12 cellular contexts compared by ENCODE assay signal in the genomic region with DNA sequence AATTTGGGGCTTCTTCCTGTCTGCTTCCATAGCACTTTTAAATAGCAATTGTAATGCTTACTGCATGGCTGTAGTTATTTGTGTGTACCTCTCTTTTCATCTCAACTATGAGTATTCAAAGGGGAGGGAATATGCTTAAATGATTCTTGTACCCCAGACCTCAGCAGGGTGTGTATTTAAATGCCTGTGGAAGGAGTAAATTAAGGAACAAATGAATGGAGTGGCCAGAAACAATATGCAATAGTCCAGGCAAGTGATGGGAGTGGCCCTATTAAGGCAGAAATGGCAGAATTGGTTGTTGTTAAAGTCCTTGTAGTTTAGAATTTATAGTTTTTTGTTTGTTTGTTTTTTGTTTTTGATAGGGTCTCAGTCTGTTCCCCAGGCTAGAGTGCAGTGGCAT. TPM values are rescaled to one million over a fixed set of nuclear protein-coding genes. Genes with fewer than 3 reads are reported as not detected.
DNase-seq lines count a peak whose midpoint lies in the region; ATAC-seq and TF ChIP-seq lines count a peak whose summit lies in the region.
"Had no signal": no experiment of that assay in that cellular context is flagged by ENCODE, and none has a peak within 500 bp of the region (broad histone marks: within the 10 kb centered on the region; RNA-seq: fewer than 3 reads in every experiment).

No MANE protein-coding gene starts in this region.

- no peak for ATAC-seq in activated naive CD8-positive, alpha-beta T cell treated with anti-CD3 and anti-CD28 coated beads, Interleukin-2, amount 10 ng/mL, durations not matched to agents 7 days and 5 days (ENCODE audit: low read depth)
- no peak for ATAC-seq in GM18498 (IDR thresholded peaks at IDR 0.05; ENCODE audit: unreplicated experiment)
- ATAC-seq: gastrocnemius medialis, left cardiac atrium had no signal

- H3K36me3 ChIP-seq in CD8-positive, alpha-beta memory T cell (ENCODE audit: insufficient read depth, low read length): no peaks in the 10 kb centered on the region
- peaks cover 14% of the 10 kb centered on the region for H3K36me3 ChIP-seq in HUES48 (ENCODE audit: control insufficient read depth, insufficient read depth, low read length)
- H3K36me3 ChIP-seq: adrenal gland, gastrocnemius medialis, pancreas had no signal

- DNase-seq in CD8-positive, alpha-beta memory T cell: no peak
- DNase-seq in activated naive CD8-positive, alpha-beta T cell treated with anti-CD3 and anti-CD28 coated beads, Interleukin-2, amount 10 ng/mL, durations not matched to agents 7 days and 5 days: no peak
- DNase-seq in GDM1 (lab: John Stamatoyannopoulos, UW) (no peak), DMS 273 treated with DMSO at 0.1 percent for 48 hours (lab: John Stamatoyannopoulos, UW) (no peak)
- DNase-seq: activated CD4-positive, CD25-positive, alpha-beta regulatory T cell; gastrocnemius medialis; left cardiac atrium; pancreas had no signal

- POLR2A ChIA-PET in CD8-positive, alpha-beta memory T cell (lab: Charles Lee): no interaction called here
- POLR2A ChIA-PET in activated naive CD8-positive, alpha-beta T cell treated with anti-CD3 and anti-CD28 coated beads, Interleukin-2, amount 10 ng/mL, durations not matched to agents 7 days and 5 days (lab: Charles Lee): no interaction called here

- H3K36me3 Mint-ChIP-seq in CD8-positive, alpha-beta memory T cell: peaks cover 0 to 32% (median 2%) of the 10 kb centered on the region in 3 donors
- H3K36me3 Mint-ChIP-seq in activated naive CD8-positive, alpha-beta T cell treated with anti-CD3 and anti-CD28 coated beads, Interleukin-2, amount 10 ng/mL, durations not matched to agents 7 days and 5 days: no peaks in the 10 kb centered on the region
- H3K36me3 Mint-ChIP-seq in nephron (ENCODE audit: low read depth): no peaks in the 10 kb centered on the region

- H3K27ac Mint-ChIP-seq in CD8-positive, alpha-beta memory T cell: no peak overlapping the region
- H3K27ac Mint-ChIP-seq in activated naive CD8-positive, alpha-beta T cell treated with anti-CD3 and anti-CD28 coated beads, Interleukin-2, amount 10 ng/mL, durations not matched to agents 7 days and 5 days: no peak overlapping the region
- H3K27ac Mint-ChIP-seq in nephron: peak overlapping the region in 1 of 3 experiments; percentile 66

- no peaks in the 10 kb centered on the region for H3K9me3 ChIP-seq in CD8-positive, alpha-beta memory T cell (ENCODE audit: low read length)
- no peaks in the 10 kb centered on the region for H3K9me3 ChIP-seq in HUES48 (ENCODE audit: control insufficient read depth, insufficient read depth, low read length)
- H3K9me3 ChIP-seq: adrenal gland, gastrocnemius medialis, pancreas had no signal

- TF ChIP-seq CTCF in nephron (IDR thresholded peaks at IDR 0.05; ENCODE audit: unreplicated experiment in 3 of 3): no peak

- H3K4me3 Mint-ChIP-seq in CD8-positive, alpha-beta memory T cell: peak overlapping the region in 6 of 7 donors; percentile 1 to 100 (median 97)
- peak overlapping the region; percentile 95 for H3K4me3 Mint-ChIP-seq in activated naive CD8-positive, alpha-beta T cell treated with anti-CD3 and anti-CD28 coated beads, Interleukin-2, amount 10 ng/mL, durations not matched to agents 7 days and 5 days
- peak overlapping the region; percentile 94 to 98 (median 97) for H3K4me3 Mint-ChIP-seq in nephron

- H3K4me3 ChIP-seq in CD8-positive, alpha-beta memory T cell (ENCODE audit: low read length): no peak overlapping the region
- peak overlapping the region; percentile 82; the same call in 1 of the 2 replicates for H3K4me3 ChIP-seq in HUES48 (ENCODE audit: low read depth, low read length)

- H3K4me1 ChIP-seq in CD8-positive, alpha-beta memory T cell (ENCODE audit: insufficient read depth, low read length): peaks cover 23% of the 10 kb centered on the region
- peaks cover 12% of the 10 kb centered on the region for H3K4me1 ChIP-seq in HUES48 (ENCODE audit: control insufficient read depth, insufficient read depth, low read length)

- CTCF ChIA-PET in CD8-positive, alpha-beta memory T cell (lab: Charles Lee): no interaction called here

- peaks cover 26 to 36% (median 29%) of the 10 kb centered on the region in 3 donors for H3K4me1 Mint-ChIP-seq in CD8-positive, alpha-beta memory T cell
- H3K4me1 Mint-ChIP-seq in activated naive CD8-positive, alpha-beta T cell treated with anti-CD3 and anti-CD28 coated beads, Interleukin-2, amount 10 ng/mL, durations not matched to agents 7 days and 5 days: peaks cover 17% of the 10 kb centered on the region
- peaks cover 21% of the 10 kb centered on the region for H3K4me1 Mint-ChIP-seq in nephron

- H3K27me3 Mint-ChIP-seq in CD8-positive, alpha-beta memory T cell: peaks cover 0 to 5% of the 10 kb centered on the region in 2 donors
- H3K27me3 Mint-ChIP-seq in activated naive CD8-positive, alpha-beta T cell treated with anti-CD3 and anti-CD28 coated beads, Interleukin-2, amount 10 ng/mL, durations not matched to agents 7 days and 5 days: no peaks in the 10 kb centered on the region
- no peaks in the 10 kb centered on the region for H3K27me3 Mint-ChIP-seq in nephron (ENCODE audit: low read depth)

- no peaks in the 10 kb centered on the region for H3K9me3 Mint-ChIP-seq in CD8-positive, alpha-beta memory T cell
- no peaks in the 10 kb centered on the region for H3K9me3 Mint-ChIP-seq in activated naive CD8-positive, alpha-beta T cell treated with anti-CD3 and anti-CD28 coated beads, Interleukin-2, amount 10 ng/mL, durations not matched to agents 7 days and 5 days
- no peaks in the 10 kb centered on the region for H3K9me3 Mint-ChIP-seq in nephron

- no peaks in the 10 kb centered on the region for H3K27me3 ChIP-seq in CD8-positive, alpha-beta memory T cell (ENCODE audit: insufficient read depth, low read length, poor library complexity, severe bottlenecking)
- no peaks in the 10 kb centered on the region for H3K27me3 ChIP-seq in HUES48 (ENCODE audit: control insufficient read depth, insufficient read depth, low read length)
- H3K27me3 ChIP-seq: adrenal gland, gastrocnemius medialis, pancreas had no signal

- H3K9ac ChIP-seq in HUES48 (ENCODE audit: low read depth, low read length): peak overlapping the region; percentile 83; the same call in 1 of the 2 replicates

- H3K27ac ChIP-seq in CD8-positive, alpha-beta memory T cell (ENCODE audit: low read depth, low read length): no peak overlapping the region
- no peak overlapping the region for H3K27ac ChIP-seq in HUES48 (ENCODE audit: low read depth, low read length)
- H3K27ac ChIP-seq: adrenal gland, gastrocnemius medialis, pancreas had no signal

RNA-seq across cellular contexts. Expression of a gene that starts 1.5 kb away (rescaled TPM):
- 10 to 100 TPM; 17.4 to 22.9 TPM for total RNA-seq in CD8-positive, alpha-beta memory T cell
- polyA plus RNA-seq in CD8-positive, alpha-beta memory T cell: 15.7 TPM
- total RNA-seq in activated naive CD8-positive, alpha-beta T cell treated with anti-CD3 and anti-CD28 coated beads, Interleukin-2, amount 10 ng/mL, durations not matched to agents 7 days and 5 days: 10 to 100 TPM; 43.6 to 50.7 TPM

RNA-seq across cellular contexts. Expression of a gene that starts 4.7 kb away (rescaled TPM):
- 10 to 100 TPM; 19.0 to 19.9 TPM for total RNA-seq in CD8-positive, alpha-beta memory T cell
- polyA plus RNA-seq in CD8-positive, alpha-beta memory T cell: 4.1 TPM
- 10 to 100 TPM; 28.2 to 30.1 TPM for total RNA-seq in activated naive CD8-positive, alpha-beta T cell treated with anti-CD3 and anti-CD28 coated beads, Interleukin-2, amount 10 ng/mL, durations not matched to agents 7 days and 5 days
